In genomic region chrX:118884552-118885138, GRCh38 we compare ENCODE assay signal across 15 cellular contexts.
"Had no signal": no experiment of that assay in that cellular context is flagged by ENCODE, and none has a peak within 500 bp of the region (broad histone marks: within the 10 kb centered on the region; RNA-seq: fewer than 3 reads in every experiment).

No MANE protein-coding gene starts in this region.

- H3K36me3 Mint-ChIP-seq: activated CD8-positive, alpha-beta memory T cell treated with anti-CD3 and anti-CD28 coated beads, Interleukin-2, amount 10 ng/mL, durations not matched to agents 7 days and 5 days; activated naive CD8-positive, alpha-beta T cell treated with anti-CD3 and anti-CD28 coated beads for 36 hours; immature natural killer cell; naive thymus-derived CD8-positive, alpha-beta T cell had no signal

- H3K27me3 Mint-ChIP-seq: activated CD8-positive, alpha-beta memory T cell treated with anti-CD3 and anti-CD28 coated beads, Interleukin-2, amount 10 ng/mL, durations not matched to agents 7 days and 5 days had no signal

- H3K9me3 Mint-ChIP-seq: activated naive CD8-positive, alpha-beta T cell treated with anti-CD3 and anti-CD28 coated beads for 36 hours; activated T-cell treated with anti-CD3 and anti-CD28 coated beads, Interleukin-2, amount 50 U/mL, for 24 hours; immature natural killer cell had no signal

- H3K9me3 ChIP-seq: psoas muscle had no signal

- ATAC-seq: activated CD8-positive, alpha-beta memory T cell treated with anti-CD3 and anti-CD28 coated beads, Interleukin-2, amount 10 ng/mL, durations not matched to agents 7 days and 5 days; naive thymus-derived CD8-positive, alpha-beta T cell; psoas muscle; sciatic nerve had no signal

- H3K4me3 ChIP-seq: psoas muscle had no signal

- DNase-seq: activated CD4-positive, alpha-beta T cell treated with anti-CD3 and anti-CD28 coated beads, Interleukin-2, amount 50 U/mL, for 48 hours; activated CD8-positive, alpha-beta memory T cell treated with anti-CD3 and anti-CD28 coated beads, Interleukin-2, amount 10 ng/mL, durations not matched to agents 7 days and 5 days; activated gamma-delta T cell; activated naive CD8-positive, alpha-beta T cell treated with anti-CD3 and anti-CD28 coated beads for 36 hours; activated T-cell treated with anti-CD3 and anti-CD28 coated beads, Interleukin-2, amount 50 U/mL, for 24 hours; endodermal cell; hypothalamus; immature natural killer cell; naive thymus-derived CD8-positive, alpha-beta T cell; nucleus accumbens; psoas muscle; stimulated activated CD4-positive, alpha-beta T cell treated with anti-CD3 and anti-CD28 coated beads, Interleukin-2, amount 100 ng/mL, for 24 hours; stimulated activated naive CD4-positive, alpha-beta T cell; substantia nigra had no signal

- H3K4me1 ChIP-seq: psoas muscle had no signal

- H3K27ac ChIP-seq: psoas muscle had no signal

- H3K4me3 Mint-ChIP-seq: activated CD8-positive, alpha-beta memory T cell treated with anti-CD3 and anti-CD28 coated beads, Interleukin-2, amount 10 ng/mL, durations not matched to agents 7 days and 5 days; activated naive CD8-positive, alpha-beta T cell treated with anti-CD3 and anti-CD28 coated beads for 36 hours; activated T-cell treated with anti-CD3 and anti-CD28 coated beads, Interleukin-2, amount 50 U/mL, for 24 hours; endodermal cell; immature natural killer cell; naive thymus-derived CD8-positive, alpha-beta T cell had no signal

- H3K4me1 Mint-ChIP-seq: activated CD8-positive, alpha-beta memory T cell treated with anti-CD3 and anti-CD28 coated beads, Interleukin-2, amount 10 ng/mL, durations not matched to agents 7 days and 5 days; activated naive CD8-positive, alpha-beta T cell treated with anti-CD3 and anti-CD28 coated beads for 36 hours; endodermal cell; immature natural killer cell had no signal
